Comparison of ENCODE assay signal across 28 cellular contexts in genomic region chr12:6816598-6816997, GRCh38. TPM values are rescaled to one million over a fixed set of nuclear protein-coding genes. Genes with fewer than 3 reads are reported as not detected.
A peak's percentile ranks its signal among the peaks of the same experiment; 100 is the strongest.
DNase-seq lines count a peak whose midpoint lies in the region; ATAC-seq and TF ChIP-seq lines count a peak whose summit lies in the region.
"Had no signal": no experiment of that assay in that cellular context is flagged by ENCODE, and none has a peak within 500 bp of the region (broad histone marks: within the 10 kb centered on the region; RNA-seq: fewer than 3 reads in every experiment).

No MANE protein-coding gene starts in this region.

- no peaks in the 10 kb centered on the region; the same call in 1 of the 2 replicates for H4K20me1 ChIP-seq in BLaER1
- no peaks in the 10 kb centered on the region for H4K20me1 ChIP-seq in Loucy (ENCODE audit: insufficient read depth, low read length, poor library complexity, severe bottlenecking)

- H3K9me3 ChIP-seq in BLaER1 (no peaks in the 10 kb centered on the region), Loucy (ENCODE audit: insufficient read depth, low read depth, low read length) (no peaks in the 10 kb centered on the region)
- H3K9me3 ChIP-seq: A549, SJSA1 had no signal

- H3K27ac ChIP-seq in BLaER1: no peak overlapping the region
- H3K27ac ChIP-seq: A549, C4-2B, HL-60, KMS-11, SJSA1 had no signal

- H3K4me1 Mint-ChIP-seq in activated T-helper 17 cell treated with anti-CD3 and anti-CD28 coated beads, Interleukin-2, amount 50 U/mL, for 72 hours: peaks cover 13% of the 10 kb centered on the region
- peaks cover 61% of the 10 kb centered on the region for H3K4me1 Mint-ChIP-seq in nephron progenitor cell

- H3K4me3 Mint-ChIP-seq in activated T-helper 17 cell treated with anti-CD3 and anti-CD28 coated beads, Interleukin-2, amount 50 U/mL, for 72 hours: no peak overlapping the region
- H3K4me3 Mint-ChIP-seq in nephron progenitor cell: no peak overlapping the region
- H3K4me3 Mint-ChIP-seq: CD8-positive, alpha-beta T cell; IgD-negative memory B cell had no signal

- H3K79me2 ChIP-seq in Loucy (ENCODE audit: insufficient read depth, low read length): no peaks in the 10 kb centered on the region

- H3K4me1 ChIP-seq in BLaER1: peaks cover 24% of the 10 kb centered on the region
- H3K4me1 ChIP-seq in Loucy (ENCODE audit: insufficient read depth, low read length, poor library complexity, severe bottlenecking): peaks cover 32% of the 10 kb centered on the region
- H3K4me1 ChIP-seq: SJSA1 had no signal

- H3K4me3 ChIP-seq in BLaER1 (no peak overlapping the region), Loucy (ENCODE audit: low read length, poor library complexity, severe bottlenecking) (no peak overlapping the region)
- H3K4me3 ChIP-seq: A549, SJSA1 had no signal

- H3K9me3 Mint-ChIP-seq in activated T-helper 17 cell treated with anti-CD3 and anti-CD28 coated beads, Interleukin-2, amount 50 U/mL, for 72 hours: no peaks in the 10 kb centered on the region
- no peaks in the 10 kb centered on the region for H3K9me3 Mint-ChIP-seq in nephron progenitor cell
- H3K9me3 Mint-ChIP-seq: CD8-positive, alpha-beta T cell had no signal

- DNase-seq in nephron progenitor cell (no peak), OCI-M2 (lab: John Stamatoyannopoulos, UW; ENCODE audit: unreplicated experiment) (no peak)
- DNase-seq: AML-193; CD8-positive, alpha-beta T cell; DMS79 treated with DMSO at 0.1 percent for 48 hours; GF-D8; GOT3; HCEC 1CT; NCI-H1092 treated with DMSO at 0.1 percent for 48 hours; NCI-H1436; NCI-H187 treated with DMSO at 0.1 percent for 48 hours; NCI-H2171 treated with DMSO at 0.1 percent for 48 hours; NCI-H345; NCI-H524; NCI-H774; PC-3 had no signal

- no peak overlapping the region for H2AFZ ChIP-seq in Loucy (ENCODE audit: low read length)

- peaks cover 65% of the 10 kb centered on the region for H3K27me3 ChIP-seq in BLaER1
- no peaks in the 10 kb centered on the region for H3K27me3 ChIP-seq in Loucy (ENCODE audit: insufficient read depth, low read length, poor library complexity, severe bottlenecking)

- no peaks in the 10 kb centered on the region for H3K27me3 Mint-ChIP-seq in activated T-helper 17 cell treated with anti-CD3 and anti-CD28 coated beads, Interleukin-2, amount 50 U/mL, for 72 hours
- H3K27me3 Mint-ChIP-seq in nephron progenitor cell (ENCODE audit: low read depth, poor library complexity): peaks cover 6% of the 10 kb centered on the region

- no peak overlapping the region for H3K9ac ChIP-seq in BLaER1
- peak overlapping the region; percentile 21 for H3K9ac ChIP-seq in Loucy (ENCODE audit: low read depth, low read length, poor library complexity, severe bottlenecking)
- H3K9ac ChIP-seq: KMS-11 had no signal

- peak overlapping the region; percentile 2; the same call in 1 of the 2 replicates for H3K4me2 ChIP-seq in BLaER1
- H3K4me2 ChIP-seq in Loucy (ENCODE audit: low read depth, low read length, poor library complexity, severe bottlenecking): no peak overlapping the region
- H3K4me2 ChIP-seq: A549, KMS-11 had no signal

- ATAC-seq in activated T-helper 17 cell treated with anti-CD3 and anti-CD28 coated beads, Interleukin-2, amount 50 U/mL, for 72 hours (replicated peaks): no peak
- ATAC-seq in GM21526 (IDR thresholded peaks at IDR 0.05; ENCODE audit: low FRiP score, unreplicated experiment) (no peak), HG03469 (IDR thresholded peaks at IDR 0.05; ENCODE audit: unreplicated experiment) (no peak)
- ATAC-seq: A549; CD8-positive, alpha-beta T cell; PC-3; Right ventricle myocardium inferior had no signal

- no peaks in the 10 kb centered on the region for H3K9me2 ChIP-seq in Loucy (replicated peaks; ENCODE audit: low read depth, low read length)

- peaks cover 77% of the 10 kb centered on the region for H3K36me3 Mint-ChIP-seq in activated T-helper 17 cell treated with anti-CD3 and anti-CD28 coated beads, Interleukin-2, amount 50 U/mL, for 72 hours (ENCODE audit: low read depth)
- H3K36me3 Mint-ChIP-seq in nephron progenitor cell (ENCODE audit: low read depth): no peaks in the 10 kb centered on the region
- H3K36me3 Mint-ChIP-seq: CD8-positive, alpha-beta T cell had no signal

- no peak for TF ChIP-seq CTCF in Loucy (conservative IDR thresholded peaks at IDR 0.05; ENCODE audit: low read length)
- TF ChIP-seq CTCF in nephron progenitor cell (IDR thresholded peaks at IDR 0.05): no peak

- H3K36me3 ChIP-seq in BLaER1: no peaks in the 10 kb centered on the region
- no peaks in the 10 kb centered on the region for H3K36me3 ChIP-seq in Loucy (ENCODE audit: insufficient read depth, low read length)
- H3K36me3 ChIP-seq: SJSA1 had no signal

- peak overlapping the region; percentile 37 for H3K27ac Mint-ChIP-seq in activated T-helper 17 cell treated with anti-CD3 and anti-CD28 coated beads, Interleukin-2, amount 50 U/mL, for 72 hours
- peak overlapping the region; percentile 62 for H3K27ac Mint-ChIP-seq in nephron progenitor cell
- H3K27ac Mint-ChIP-seq: CD8-positive, alpha-beta T cell had no signal

- no peaks in the 10 kb centered on the region for H3F3A ChIP-seq in Loucy (ENCODE audit: low read depth)

RNA-seq across cellular contexts. Expression of gene GPR162, which starts 5.0 kb away (rescaled TPM):
- total RNA-seq in activated T-helper 17 cell treated with anti-CD3 and anti-CD28 coated beads, Interleukin-2, amount 50 U/mL, for 72 hours: under 1 TPM; 0.15 to 0.37 TPM
- total RNA-seq: CD8-positive, alpha-beta T cell; PC-3 had no signal

RNA-seq across cellular contexts. Expression of gene P3H3, which starts 11.6 kb away (rescaled TPM):
- 1 to 10 TPM in 1 of 2 donors, not detected in 1; 1.1 TPM for total RNA-seq in activated T-helper 17 cell treated with anti-CD3 and anti-CD28 coated beads, Interleukin-2, amount 50 U/mL, for 72 hours

RNA-seq across cellular contexts. Expression of gene GNB3, which starts 24.1 kb away (rescaled TPM):
- under 1 TPM in 1 of 2 donors, not detected in 1; 0.66 TPM for total RNA-seq in activated T-helper 17 cell treated with anti-CD3 and anti-CD28 coated beads, Interleukin-2, amount 50 U/mL, for 72 hours
- total RNA-seq: PC-3, SJSA1 had no signal

RNA-seq across cellular contexts. Expression of gene CD4, which starts 27.3 kb away (rescaled TPM):
- 100 to 1,000 TPM; 224 to 261 TPM for total RNA-seq in activated T-helper 17 cell treated with anti-CD3 and anti-CD28 coated beads, Interleukin-2, amount 50 U/mL, for 72 hours
- total RNA-seq: PC-3, SJSA1 had no signal

RNA-seq across cellular contexts. Expression of gene CDCA3, which starts 34.5 kb away (rescaled TPM):
- total RNA-seq in activated T-helper 17 cell treated with anti-CD3 and anti-CD28 coated beads, Interleukin-2, amount 50 U/mL, for 72 hours: 100 to 1,000 TPM in 1 of 2 donors, 10 to 100 TPM in 1; 86.9 to 104 TPM
